In genomic region chr2:129078548-129078947, GRCh38 we compare ENCODE assay signal across 19 cellular contexts.
"Had no signal": no experiment of that assay in that cellular context is flagged by ENCODE, and none has a peak within 500 bp of the region (broad histone marks: within the 10 kb centered on the region; RNA-seq: fewer than 3 reads in every experiment).

No MANE protein-coding gene starts in this region.

- H3K27ac ChIP-seq: heart left ventricle, suprapubic skin, thyroid gland, upper lobe of left lung, uterus had no signal

- H3K4me1 ChIP-seq: heart left ventricle, thyroid gland, upper lobe of left lung, uterus had no signal

- H3K9me3 ChIP-seq: heart left ventricle, suprapubic skin, thyroid gland, upper lobe of left lung, uterus had no signal

- H3K4me3 ChIP-seq: heart left ventricle, suprapubic skin, thyroid gland, upper lobe of left lung, uterus had no signal

- H3K27ac Mint-ChIP-seq: memory B cell; natural killer cell treated with Interleukin-12 subunit alpha and Interleukin-12 subunit beta and Interleukin-15 and Interleukin-18, amount 100 ng/mL, for 72 hours had no signal

- H3K4me3 Mint-ChIP-seq: memory B cell; natural killer cell treated with Interleukin-12 subunit alpha and Interleukin-12 subunit beta and Interleukin-15 and Interleukin-18, amount 100 ng/mL, for 72 hours had no signal

- H3K9me3 Mint-ChIP-seq: memory B cell; natural killer cell treated with Interleukin-12 subunit alpha and Interleukin-12 subunit beta and Interleukin-15 and Interleukin-18, amount 100 ng/mL, for 72 hours had no signal

- ATAC-seq: heart left ventricle; left lobe of liver; natural killer cell treated with Interleukin-12 subunit alpha and Interleukin-12 subunit beta and Interleukin-15 and Interleukin-18, amount 100 ng/mL, for 72 hours; right cardiac atrium; stimulated activated naive CD8-positive, alpha-beta T cell treated with anti-CD3 and anti-CD28 coated beads, Interleukin-15, Interleukin-2, amounts not matched to agents 100 U/mL and 50 U/mL, for 24 hours had no signal

- H3K27me3 ChIP-seq: suprapubic skin, thyroid gland, upper lobe of left lung, uterus had no signal

- DNase-seq: effector memory CD4-positive, alpha-beta T cell; erythroblast; heart left ventricle; hippocampal formation; kidney glomerular epithelial cell; midbrain; right cardiac atrium; small intestine; stimulated activated CD4-positive, alpha-beta T cell treated with anti-CD3 and anti-CD28 coated beads, Interleukin-12 subunit alpha, Interleukin-12 subunit beta, amount 100 ng/mL, for 4 hours; stimulated activated CD4-positive, alpha-beta T cell treated with anti-CD3 and anti-CD28 coated beads, Interleukin-2, amount 100 ng/mL, for 48 hours; stimulated activated naive CD8-positive, alpha-beta T cell treated with anti-CD3 and anti-CD28 coated beads, Interleukin-15, Interleukin-2, amounts not matched to agents 100 U/mL and 50 U/mL, for 24 hours; thyroid gland; upper lobe of left lung; uterus had no signal

- H3K4me1 Mint-ChIP-seq: memory B cell had no signal

- H3K36me3 Mint-ChIP-seq: memory B cell; natural killer cell treated with Interleukin-12 subunit alpha and Interleukin-12 subunit beta and Interleukin-15 and Interleukin-18, amount 100 ng/mL, for 72 hours had no signal

- H3K36me3 ChIP-seq: heart left ventricle, suprapubic skin, thyroid gland, upper lobe of left lung, uterus had no signal

- FAIRE-seq: frontal cortex, small intestine had no signal
